ENCODE assay signal across 32 cellular contexts in the genomic region with DNA sequence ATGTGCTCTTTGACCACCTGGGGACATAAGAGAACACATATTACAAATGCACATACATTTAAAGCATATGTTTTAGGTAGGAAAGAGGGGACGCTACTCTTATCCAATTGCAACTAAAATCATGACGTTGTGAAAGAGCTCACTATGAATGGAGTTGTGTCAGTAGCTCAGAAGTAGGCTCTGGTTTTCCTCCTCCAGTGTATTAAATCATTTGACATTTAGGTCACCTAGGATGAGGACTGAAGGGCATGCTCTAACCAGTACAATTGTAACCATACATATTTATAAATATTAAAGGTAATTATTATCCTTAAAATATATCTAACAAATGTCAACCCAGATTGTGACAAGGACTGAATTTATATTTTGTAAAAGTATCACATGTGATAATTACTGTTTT.
"Had no signal": no experiment of that assay in that cellular context is flagged by ENCODE, and none has a peak within 500 bp of the region (broad histone marks: within the 10 kb centered on the region; RNA-seq: fewer than 3 reads in every experiment).

No MANE protein-coding gene starts in this region.

- H3K4me3 ChIP-seq: adrenal gland, ascending aorta, body of pancreas, breast epithelium, cardiac muscle cell had no signal

- H3K36me3 ChIP-seq: adrenal gland, brain microvascular endothelial cell, breast epithelium, cardiac muscle cell had no signal

- H3K27me3 ChIP-seq: adrenal gland, ascending aorta, body of pancreas, brain microvascular endothelial cell, breast epithelium, cardiac muscle cell had no signal

- H3K4me1 ChIP-seq: adrenal gland, body of pancreas, breast epithelium had no signal

- DNase-seq: activated effector memory CD4-positive, alpha-beta T cell treated with anti-CD3 and anti-CD28 coated beads, Interleukin-2, amount 50 U/mL, for 16 hours; activated effector memory CD4-positive, alpha-beta T cell treated with Interleukin-2 at 50 U/mL for 16 hours; activated gamma-delta T cell; activated gamma-delta T cell treated with Interleukin-2 at 50 U/mL for 16 hours; activated naive CD4-positive, alpha-beta T cell; activated naive CD4-positive, alpha-beta T cell treated with anti-CD3 and anti-CD28 coated beads for 36 hours; activated naive CD4-positive, alpha-beta T cell treated with anti-CD3 and anti-CD28 coated beads, Interleukin-2, amount 10 ng/mL, durations not matched to agents 7 days and 5 days; activated naive CD4-positive, alpha-beta T cell treated with anti-CD3 and anti-CD28 coated beads, Interleukin-2, amount 50 U/mL, for 16 hours; activated naive CD4-positive, alpha-beta T cell treated with Interleukin-2 at 50 U/mL for 16 hours; activated naive CD8-positive, alpha-beta T cell treated with anti-CD3 and anti-CD28 coated beads for 36 hours; activated naive CD8-positive, alpha-beta T cell treated with anti-CD3 and anti-CD28 coated beads, Interleukin-2, amount 10 ng/mL, durations not matched to agents 7 days and 5 days; activated naive CD8-positive, alpha-beta T cell treated with anti-CD3 and anti-CD28 coated beads, Interleukin-2, amount 50 U/mL, for 24 hours; activated T-cell treated with anti-CD3 and anti-CD28 coated beads, Interleukin-2, amount 50 U/mL, for 1 hour; activated T-cell treated with anti-CD3 and anti-CD28 coated beads, Interleukin-2, amount 50 U/mL, for 24 hours; activated T-cell treated with anti-CD3 and anti-CD28 coated beads, Interleukin-2, amount 50 U/mL, for 4 hours; activated T-cell treated with anti-CD3 and anti-CD28 coated beads, Interleukin-2, amount 50 U/mL, for 48 hours; activated T-cell treated with anti-CD3 and anti-CD28 coated beads, Interleukin-2, amount 50 U/mL, for 72 hours; adrenal gland; amniotic stem cell; amygdala; anterior cingulate cortex; aorta; body of pancreas; brain microvascular endothelial cell; caudate nucleus; central memory CD4-positive, alpha-beta T cell; cerebellar nuclear complex had no signal

- ATAC-seq: activated naive CD4-positive, alpha-beta T cell treated with anti-CD3 and anti-CD28 coated beads, Interleukin-2, amount 50 U/mL, for 72 hours; activated naive CD8-positive, alpha-beta T cell treated with anti-CD3 and anti-CD28 coated beads, Interleukin-2, amount 50 U/mL, for 24 hours; activated T-cell treated with anti-CD3 and anti-CD28 coated beads, Interleukin-2, amount 50 U/mL, for 4 hours; activated T-cell treated with anti-CD3 and anti-CD28 coated beads, Interleukin-2, amount 50 U/mL, for 72 hours; activated T-helper 17 cell treated with anti-CD3 and anti-CD28 coated beads, Interleukin-2, amount 50 U/mL, for 72 hours; body of pancreas had no signal

- H3K27ac ChIP-seq: adrenal gland, ascending aorta, body of pancreas, brain microvascular endothelial cell, breast epithelium, cardiac muscle cell had no signal

- H3K9me3 ChIP-seq: adrenal gland, ascending aorta, body of pancreas, breast epithelium had no signal
